Comparison of ENCODE assay signal across 23 cellular contexts in the genomic region with DNA sequence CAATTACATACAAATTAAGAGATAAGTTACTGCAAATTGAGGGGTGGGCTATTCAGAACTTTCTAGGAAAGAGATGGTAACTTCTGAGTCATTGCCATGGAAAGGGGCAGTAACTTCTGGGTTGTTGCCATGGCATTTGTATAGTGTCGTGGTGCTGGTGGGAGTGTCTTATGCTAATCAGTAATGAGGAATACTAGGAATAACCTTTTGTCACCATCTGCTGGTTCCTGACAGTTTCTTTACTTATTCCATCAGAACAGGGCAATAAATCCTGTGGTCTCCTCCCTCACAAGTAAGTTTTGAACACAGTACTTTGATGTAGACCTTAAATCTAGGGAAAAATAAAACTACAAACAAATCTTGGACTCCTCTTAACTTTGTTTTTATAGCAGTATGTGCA.
DNase-seq lines count a peak whose midpoint lies in the region; ATAC-seq and TF ChIP-seq lines count a peak whose summit lies in the region.
"Had no signal": no experiment of that assay in that cellular context is flagged by ENCODE, and none has a peak within 500 bp of the region (broad histone marks: within the 10 kb centered on the region; RNA-seq: fewer than 3 reads in every experiment).

No MANE protein-coding gene starts in this region.

- no peak overlapping the region for H2BK120ac ChIP-seq in mesendoderm (ENCODE audit: low read depth, low read length)

- H2BK15ac ChIP-seq in mesendoderm (replicated peaks; ENCODE audit: low read depth): no peak overlapping the region

- H2BK5ac ChIP-seq in mesendoderm (ENCODE audit: low read length): no peak overlapping the region

- no peak overlapping the region for H3K4ac ChIP-seq in mesendoderm (ENCODE audit: low read depth, low read length)

- no peaks in the 10 kb centered on the region for H3K79me1 ChIP-seq in mesendoderm (ENCODE audit: low read length)

- H3K23ac ChIP-seq in mesendoderm (ENCODE audit: low read length): no peak overlapping the region

- TF ChIP-seq POLR2A in testis (IDR thresholded peaks at IDR 0.05): no peak

- peak; percentile 48; the same call in 2 of the 3 replicates for ATAC-seq in DND-41 (ENCODE audit: insufficient read depth, low read depth)
- no peak for ATAC-seq in GM18498 (IDR thresholded peaks at IDR 0.05; ENCODE audit: unreplicated experiment)
- ATAC-seq: gastroesophageal sphincter, HepG2, lower lobe of right lung had no signal

- H3K4me3 ChIP-seq in DND-41 (ENCODE audit: low read depth in 1 of 2, low read length in 2 of 2): no peak overlapping the region
- no peak overlapping the region for H3K4me3 ChIP-seq in mesendoderm (ENCODE audit: low read length)
- H3K4me3 ChIP-seq in testis: no peak overlapping the region
- H3K4me3 ChIP-seq: gastroesophageal sphincter, lower lobe of right lung, skin epidermis had no signal

- H3K36me3 ChIP-seq in DND-41 (ENCODE audit: insufficient read depth, low read length) (no peaks in the 10 kb centered on the region), mesendoderm (ENCODE audit: control insufficient read depth, insufficient read depth, low read length) (no peaks in the 10 kb centered on the region), testis (ENCODE audit: low read depth, missing control alignments) (no peaks in the 10 kb centered on the region)
- H3K36me3 ChIP-seq: gastroesophageal sphincter, lower lobe of right lung had no signal

- H4K20me1 ChIP-seq in DND-41 (ENCODE audit: insufficient read depth, low read length): no peaks in the 10 kb centered on the region

- peaks cover 18% of the 10 kb centered on the region for H3K9me3 ChIP-seq in DND-41 (ENCODE audit: insufficient read depth, low read length, severe bottlenecking)
- H3K9me3 ChIP-seq in testis: no peaks in the 10 kb centered on the region
- H3K9me3 ChIP-seq: lower lobe of right lung had no signal

- DNase-seq in DND-41 (no peak), LHCN-M2 (ENCODE audit: low read depth) (peak; percentile 10), SK-MEL-5 (ENCODE audit: low read depth, low spot score) (peak; percentile 45), mesendoderm (peak; percentile 21), NCI-H1417 (lab: John Stamatoyannopoulos, UW) (no peak), testis (no peak)
- DNase-seq: activated CD4-positive, alpha-beta memory T cell treated with anti-CD3 and anti-CD28 coated beads, Interleukin-2, amount 10 ng/mL, durations not matched to agents 7 days and 5 days; activated CD8-positive, alpha-beta memory T cell treated with anti-CD3 and anti-CD28 coated beads, Interleukin-2, amount 50 U/mL, for 4 hours; activated naive CD4-positive, alpha-beta T cell; CD8-positive, alpha-beta memory T cell; kidney glomerular epithelial cell; lower lobe of right lung; NCI-H1105 treated with DMSO at 0.1 percent for 48 hours; NCI-H1930; NCI-H524 treated with DMSO at 0.1 percent for 48 hours; nephron progenitor cell; SHP77 treated with DMSO at 0.1 percent for 48 hours; stimulated activated naive CD4-positive, alpha-beta T cell had no signal

- no peak overlapping the region for H3K56ac ChIP-seq in mesendoderm (ENCODE audit: low read length)

- H3K4me2 ChIP-seq in DND-41 (ENCODE audit: insufficient read depth, low read length) (no peak overlapping the region), mesendoderm (ENCODE audit: low read length) (no peak overlapping the region)

- no peak overlapping the region for H3K18ac ChIP-seq in mesendoderm (ENCODE audit: low read length)

- H4K8ac ChIP-seq in mesendoderm (ENCODE audit: low read depth, low read length): no peak overlapping the region

- H3K27me3 ChIP-seq in DND-41 (ENCODE audit: insufficient read depth, low read length, poor library complexity) (no peaks in the 10 kb centered on the region), mesendoderm (ENCODE audit: insufficient read depth, low read length, poor library complexity) (no peaks in the 10 kb centered on the region), testis (no peaks in the 10 kb centered on the region)
- H3K27me3 ChIP-seq: gastroesophageal sphincter had no signal

- peaks cover 22% of the 10 kb centered on the region for H3K4me1 ChIP-seq in DND-41 (ENCODE audit: insufficient read depth, low read length)
- H3K4me1 ChIP-seq in mesendoderm (ENCODE audit: control insufficient read depth, low read depth, low read length): no peaks in the 10 kb centered on the region
- no peaks in the 10 kb centered on the region for H3K4me1 ChIP-seq in testis
- H3K4me1 ChIP-seq: gastroesophageal sphincter, lower lobe of right lung had no signal

- WGBS in mesendoderm (ENCODE audit: extremely low coverage, insufficient coverage, low lambda C conversion rate): no CpG with 5 or more reads among the region's 1 CpG
- 70 to 79% methylated on average over 1 of the region's 1 CpG for WGBS in testis, 2 donors

- no peaks in the 10 kb centered on the region for H3K79me2 ChIP-seq in DND-41 (ENCODE audit: insufficient read depth, low read length)
- no peaks in the 10 kb centered on the region for H3K79me2 ChIP-seq in mesendoderm (ENCODE audit: control insufficient read depth, insufficient read depth, low read length)

- H3K27ac ChIP-seq in DND-41 (ENCODE audit: low read length) (peak overlapping the region; percentile 38; the same call in 1 of the 2 replicates), mesendoderm (ENCODE audit: low read depth, low read length) (no peak overlapping the region), testis (no peak overlapping the region)
- H3K27ac ChIP-seq: gastroesophageal sphincter, HL-60, lower lobe of right lung, skin epidermis had no signal

- no peak overlapping the region for H2AFZ ChIP-seq in DND-41 (ENCODE audit: low read depth, low read length)

- in situ Hi-C loops in SK-MEL-5 (cut with HindIII; ENCODE audit: low pct_unique_long_range_greater_than_20kb, low sequenced_read_pairs): no loop called here

- intact Hi-C loops in testis (cut with DNase I; ENCODE audit: low total_unique reads): no loop called here

- H4K5ac ChIP-seq in mesendoderm (ENCODE audit: low read length): no peak overlapping the region

- H3K9ac ChIP-seq in DND-41 (ENCODE audit: low read depth, low read length) (no peak overlapping the region), mesendoderm (ENCODE audit: low read length) (no peak overlapping the region)

- peak; percentile 44 for TF ChIP-seq CTCF in DND-41 (IDR thresholded peaks at IDR 0.05; ENCODE audit: borderline replicate concordance, extremely low read depth, low read length, poor library complexity, severe bottlenecking)
- no peak for TF ChIP-seq CTCF in testis (IDR thresholded peaks at IDR 0.05)

- no peak overlapping the region for H2AK5ac ChIP-seq in mesendoderm (ENCODE audit: low read length)

Comparison
In these comparisons a context has a peak if more than half of its experiments do, and no peak if none do; other contexts are left out.
1. DNase-seq: peak in LHCN-M2 (single experiment), SK-MEL-5 (single experiment) and mesendoderm (single experiment); none in DND-41 (single experiment), NCI-H1417 (0 of 3) and testis (single experiment).